ENCODE assay signal across 1 cellular context in genomic region chr10:80772596-80772995, GRCh38.
A peak's percentile ranks its signal among the peaks of the same experiment; 100 is the strongest.
TF ChIP-seq lines count a peak whose summit lies in the region.

No MANE protein-coding gene starts in this region.

TF ChIP-seq in K562, 482 proteins besides CTCF, POLR2A, EP300 and RAD21 (continued from another document):
- TF ChIP-seq ZMIZ1 (IDR thresholded peaks at IDR 0.05; ENCODE audit: low read depth in 2 of 2, low read length in 2 of 2) (0 out of 4 replicates have a peak, but pooled peaks of 1 of the 2 experiments have one; percentile 46), JUND (IDR thresholded peaks at IDR 0.05; ENCODE audit: borderline replicate concordance, low read depth, low read length) (peak; percentile 55; the same call in 1 of the 2 replicates), JUND (tag; IDR thresholded peaks at IDR 0.05; ENCODE audit: borderline replicate concordance, low read depth, low read length) (no peak; the same call in 2 of the 3 replicates), TRIM24 (IDR thresholded peaks at IDR 0.05) (peak in 1 of 2 experiments; percentile 26; a peak in 1 of 4 replicates), ZNF143 (CRISPR knock-in tag; IDR thresholded peaks at IDR 0.05) (no peak), POLR2H (tag; IDR thresholded peaks at IDR 0.05; ENCODE audit: low read depth) (no peak), GTF2B (IDR thresholded peaks at IDR 0.05; ENCODE audit: extremely low read depth, insufficient read length) (no peak), DMBX1 (CRISPR knock-in tag; IDR thresholded peaks at IDR 0.05; ENCODE audit: borderline replicate concordance) (peak; percentile 32; the same call in 1 of the 2 replicates), ID3 (CRISPR knock-in tag; IDR thresholded peaks at IDR 0.05) (no peak), ID3 (tag; IDR thresholded peaks at IDR 0.05) (no peak), ARID3B (CRISPR knock-in tag; IDR thresholded peaks at IDR 0.05; ENCODE audit: borderline replicate concordance) (no peak), ZNF644 (tag; IDR thresholded peaks at IDR 0.05; ENCODE audit: low read depth) (no peak), RNF2 (IDR thresholded peaks at IDR 0.05) (peak; percentile 84; the same call in 1 of the 2 replicates), E2F5 (CRISPR knock-in tag; IDR thresholded peaks at IDR 0.05) (no peak), POLR2G (IDR thresholded peaks at IDR 0.05; ENCODE audit: low read depth, low read length) (no peak), SMAD4 (CRISPR knock-in tag; conservative IDR thresholded peaks at IDR 0.05) (no peak), ARID2 (IDR thresholded peaks at IDR 0.05) (no peak), ZBTB49 (CRISPR knock-in tag; IDR thresholded peaks at IDR 0.05; ENCODE audit: borderline replicate concordance) (no peak), E2F6 (IDR thresholded peaks at IDR 0.05; ENCODE audit: borderline replicate concordance in 1 of 2, extremely low read depth in 1 of 2, insufficient read depth in 1 of 2, insufficient read length in 1 of 2, low read depth in 1 of 2, low read length in 1 of 2, poor library complexity in 1 of 2, severe bottlenecking in 1 of 2) (no peak), MAZ (CRISPR knock-in tag; conservative IDR thresholded peaks at IDR 0.05 in 1 of 2, IDR thresholded peaks at IDR 0.05 in 1 of 2) (0 out of 4 replicates have a peak, but pooled peaks of 1 of the 2 experiments have one; percentile 16)
